ENCODE assay signal across 1 cellular context in genomic region chr5:177301503-177302165, GRCh38.
TF ChIP-seq lines count a peak whose summit lies in the region.

No MANE protein-coding gene starts in this region.

TF ChIP-seq in K562, 482 proteins besides CTCF, POLR2A, EP300 and RAD21:
- 0 out of 2 replicates have a peak, but pooled peaks have one; percentile 4 for TF ChIP-seq POLR2G (IDR thresholded peaks at IDR 0.05; ENCODE audit: low read depth, low read length)
- no peak for TF ChIP-seq ZC3H4 (CRISPR knock-in tag; IDR thresholded peaks at IDR 0.05; ENCODE audit: borderline replicate concordance)
- 0 out of 2 replicates have a peak, but pooled peaks have one; percentile 33 for TF ChIP-seq TFAP4 (CRISPR knock-in tag; IDR thresholded peaks at IDR 0.05; ENCODE audit: borderline replicate concordance)
- TF ChIP-seq CSDE1 (IDR thresholded peaks at IDR 0.05): no peak
